In the genomic region with DNA sequence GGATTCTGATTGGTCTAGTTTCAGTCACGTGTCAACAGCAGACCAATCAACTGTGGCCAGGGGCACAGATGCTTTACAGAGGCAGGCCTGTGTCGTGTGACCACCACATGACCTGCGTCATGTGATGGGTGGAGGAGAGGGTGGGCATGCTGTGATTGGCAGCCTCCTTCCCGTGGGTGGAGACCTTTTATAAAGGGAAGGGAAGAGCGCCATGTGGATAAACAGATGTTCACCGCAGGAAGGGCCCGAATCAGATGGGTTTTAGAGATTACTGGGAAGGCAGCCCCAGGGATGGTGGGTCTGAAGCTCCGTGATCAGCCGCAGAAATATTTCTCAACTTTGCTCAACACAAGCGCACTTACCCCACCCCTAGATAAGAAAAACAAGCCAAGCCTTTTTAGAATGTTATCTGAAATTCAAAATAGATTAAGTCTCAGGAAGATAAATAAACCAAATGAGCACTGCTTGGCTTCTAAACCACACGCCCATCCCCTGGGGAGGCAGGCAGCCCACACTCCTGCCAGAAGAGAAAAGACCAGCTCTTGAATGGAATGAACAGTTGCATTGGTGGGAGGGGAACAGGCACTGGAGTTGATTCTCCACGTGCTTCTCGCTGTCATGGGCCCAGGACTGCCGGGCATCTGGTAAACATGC, we compare ENCODE assay signal across 1 cellular context.
TF ChIP-seq lines count a peak whose summit lies in the region.

No MANE protein-coding gene starts in this region.

TF ChIP-seq in K562, 482 proteins besides CTCF, POLR2A, EP300 and RAD21 (continued from another document and continues in another):
- TF ChIP-seq, protein P1, sequence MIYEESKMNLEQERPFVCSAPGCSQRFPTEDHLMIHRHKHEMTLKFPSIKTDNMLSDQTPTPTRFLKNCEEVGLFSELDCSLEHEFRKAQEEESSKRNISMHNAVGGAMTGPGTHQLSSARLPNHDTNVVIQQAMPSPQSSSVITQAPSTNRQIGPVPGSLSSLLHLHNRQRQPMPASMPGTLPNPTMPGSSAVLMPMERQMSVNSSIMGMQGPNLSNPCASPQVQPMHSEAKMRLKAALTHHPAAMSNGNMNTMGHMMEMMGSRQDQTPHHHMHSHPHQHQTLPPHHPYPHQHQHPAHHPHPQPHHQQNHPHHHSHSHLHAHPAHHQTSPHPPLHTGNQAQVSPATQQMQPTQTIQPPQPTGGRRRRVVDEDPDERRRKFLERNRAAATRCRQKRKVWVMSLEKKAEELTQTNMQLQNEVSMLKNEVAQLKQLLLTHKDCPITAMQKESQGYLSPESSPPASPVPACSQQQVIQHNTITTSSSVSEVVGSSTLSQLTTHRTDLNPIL (CRISPR knock-in tag; IDR thresholded peaks at IDR 0.05), result no peak
- TF ChIP-seq MEF2D (tag; conservative IDR thresholded peaks at IDR 0.05; ENCODE audit: low read depth), result peak; percentile 34; the same call in 1 of the 2 replicates
- TF ChIP-seq, protein P2, sequence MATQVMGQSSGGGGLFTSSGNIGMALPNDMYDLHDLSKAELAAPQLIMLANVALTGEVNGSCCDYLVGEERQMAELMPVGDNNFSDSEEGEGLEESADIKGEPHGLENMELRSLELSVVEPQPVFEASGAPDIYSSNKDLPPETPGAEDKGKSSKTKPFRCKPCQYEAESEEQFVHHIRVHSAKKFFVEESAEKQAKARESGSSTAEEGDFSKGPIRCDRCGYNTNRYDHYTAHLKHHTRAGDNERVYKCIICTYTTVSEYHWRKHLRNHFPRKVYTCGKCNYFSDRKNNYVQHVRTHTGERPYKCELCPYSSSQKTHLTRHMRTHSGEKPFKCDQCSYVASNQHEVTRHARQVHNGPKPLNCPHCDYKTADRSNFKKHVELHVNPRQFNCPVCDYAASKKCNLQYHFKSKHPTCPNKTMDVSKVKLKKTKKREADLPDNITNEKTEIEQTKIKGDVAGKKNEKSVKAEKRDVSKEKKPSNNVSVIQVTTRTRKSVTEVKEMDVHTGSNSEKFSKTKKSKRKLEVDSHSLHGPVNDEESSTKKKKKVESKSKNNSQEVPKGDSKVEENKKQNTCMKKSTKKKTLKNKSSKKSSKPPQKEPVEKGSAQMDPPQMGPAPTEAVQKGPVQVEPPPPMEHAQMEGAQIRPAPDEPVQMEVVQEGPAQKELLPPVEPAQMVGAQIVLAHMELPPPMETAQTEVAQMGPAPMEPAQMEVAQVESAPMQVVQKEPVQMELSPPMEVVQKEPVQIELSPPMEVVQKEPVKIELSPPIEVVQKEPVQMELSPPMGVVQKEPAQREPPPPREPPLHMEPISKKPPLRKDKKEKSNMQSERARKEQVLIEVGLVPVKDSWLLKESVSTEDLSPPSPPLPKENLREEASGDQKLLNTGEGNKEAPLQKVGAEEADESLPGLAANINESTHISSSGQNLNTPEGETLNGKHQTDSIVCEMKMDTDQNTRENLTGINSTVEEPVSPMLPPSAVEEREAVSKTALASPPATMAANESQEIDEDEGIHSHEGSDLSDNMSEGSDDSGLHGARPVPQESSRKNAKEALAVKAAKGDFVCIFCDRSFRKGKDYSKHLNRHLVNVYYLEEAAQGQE (CRISPR knock-in tag; IDR thresholded peaks at IDR 0.05; ENCODE audit: low read depth), result no peak
- TF ChIP-seq NCOA6 (IDR thresholded peaks at IDR 0.05), result no peak
- no peak for TF ChIP-seq BMI1 (IDR thresholded peaks at IDR 0.05; ENCODE audit: low read length)
- TF ChIP-seq BACH1 (tag; IDR thresholded peaks at IDR 0.05), result no peak
- TF ChIP-seq, protein P3, sequence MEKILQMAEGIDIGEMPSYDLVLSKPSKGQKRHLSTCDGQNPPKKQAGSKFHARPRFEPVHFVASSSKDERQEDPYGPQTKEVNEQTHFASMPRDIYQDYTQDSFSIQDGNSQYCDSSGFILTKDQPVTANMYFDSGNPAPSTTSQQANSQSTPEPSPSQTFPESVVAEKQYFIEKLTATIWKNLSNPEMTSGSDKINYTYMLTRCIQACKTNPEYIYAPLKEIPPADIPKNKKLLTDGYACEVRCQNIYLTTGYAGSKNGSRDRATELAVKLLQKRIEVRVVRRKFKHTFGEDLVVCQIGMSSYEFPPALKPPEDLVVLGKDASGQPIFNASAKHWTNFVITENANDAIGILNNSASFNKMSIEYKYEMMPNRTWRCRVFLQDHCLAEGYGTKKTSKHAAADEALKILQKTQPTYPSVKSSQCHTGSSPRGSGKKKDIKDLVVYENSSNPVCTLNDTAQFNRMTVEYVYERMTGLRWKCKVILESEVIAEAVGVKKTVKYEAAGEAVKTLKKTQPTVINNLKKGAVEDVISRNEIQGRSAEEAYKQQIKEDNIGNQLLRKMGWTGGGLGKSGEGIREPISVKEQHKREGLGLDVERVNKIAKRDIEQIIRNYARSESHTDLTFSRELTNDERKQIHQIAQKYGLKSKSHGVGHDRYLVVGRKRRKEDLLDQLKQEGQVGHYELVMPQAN (IDR thresholded peaks at IDR 0.05; ENCODE audit: borderline replicate concordance), result no peak
- no peak for TF ChIP-seq NR2C2 (CRISPR knock-in tag; IDR thresholded peaks at IDR 0.05)
- peak; percentile 22; the same call in 1 of the 2 replicates for TF ChIP-seq NR2C2 (tag; IDR thresholded peaks at IDR 0.05)
- TF ChIP-seq XRCC3 (IDR thresholded peaks at IDR 0.05), result no peak
- TF ChIP-seq ZNF584 (CRISPR knock-in tag; IDR thresholded peaks at IDR 0.05; ENCODE audit: low read depth), result no peak
- TF ChIP-seq, protein P4, sequence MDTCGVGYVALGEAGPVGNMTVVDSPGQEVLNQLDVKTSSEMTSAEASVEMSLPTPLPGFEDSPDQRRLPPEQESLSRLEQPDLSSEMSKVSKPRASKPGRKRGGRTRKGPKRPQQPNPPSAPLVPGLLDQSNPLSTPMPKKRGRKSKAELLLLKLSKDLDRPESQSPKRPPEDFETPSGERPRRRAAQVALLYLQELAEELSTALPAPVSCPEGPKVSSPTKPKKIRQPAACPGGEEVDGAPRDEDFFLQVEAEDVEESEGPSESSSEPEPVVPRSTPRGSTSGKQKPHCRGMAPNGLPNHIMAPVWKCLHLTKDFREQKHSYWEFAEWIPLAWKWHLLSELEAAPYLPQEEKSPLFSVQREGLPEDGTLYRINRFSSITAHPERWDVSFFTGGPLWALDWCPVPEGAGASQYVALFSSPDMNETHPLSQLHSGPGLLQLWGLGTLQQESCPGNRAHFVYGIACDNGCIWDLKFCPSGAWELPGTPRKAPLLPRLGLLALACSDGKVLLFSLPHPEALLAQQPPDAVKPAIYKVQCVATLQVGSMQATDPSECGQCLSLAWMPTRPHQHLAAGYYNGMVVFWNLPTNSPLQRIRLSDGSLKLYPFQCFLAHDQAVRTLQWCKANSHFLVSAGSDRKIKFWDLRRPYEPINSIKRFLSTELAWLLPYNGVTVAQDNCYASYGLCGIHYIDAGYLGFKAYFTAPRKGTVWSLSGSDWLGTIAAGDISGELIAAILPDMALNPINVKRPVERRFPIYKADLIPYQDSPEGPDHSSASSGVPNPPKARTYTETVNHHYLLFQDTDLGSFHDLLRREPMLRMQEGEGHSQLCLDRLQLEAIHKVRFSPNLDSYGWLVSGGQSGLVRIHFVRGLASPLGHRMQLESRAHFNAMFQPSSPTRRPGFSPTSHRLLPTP (IDR thresholded peaks at IDR 0.05; ENCODE audit: borderline replicate concordance, extremely low read depth, insufficient read length), result no peak
- no peak for TF ChIP-seq FUS (optimal IDR thresholded peaks at IDR 0.05; ENCODE audit: low read depth, low read length)
- TF ChIP-seq TGIF2 (CRISPR knock-in tag; IDR thresholded peaks at IDR 0.05), result no peak
- TF ChIP-seq, protein P5, sequence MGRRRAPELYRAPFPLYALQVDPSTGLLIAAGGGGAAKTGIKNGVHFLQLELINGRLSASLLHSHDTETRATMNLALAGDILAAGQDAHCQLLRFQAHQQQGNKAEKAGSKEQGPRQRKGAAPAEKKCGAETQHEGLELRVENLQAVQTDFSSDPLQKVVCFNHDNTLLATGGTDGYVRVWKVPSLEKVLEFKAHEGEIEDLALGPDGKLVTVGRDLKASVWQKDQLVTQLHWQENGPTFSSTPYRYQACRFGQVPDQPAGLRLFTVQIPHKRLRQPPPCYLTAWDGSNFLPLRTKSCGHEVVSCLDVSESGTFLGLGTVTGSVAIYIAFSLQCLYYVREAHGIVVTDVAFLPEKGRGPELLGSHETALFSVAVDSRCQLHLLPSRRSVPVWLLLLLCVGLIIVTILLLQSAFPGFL (CRISPR knock-in tag; IDR thresholded peaks at IDR 0.05), result no peak
- TF ChIP-seq TSC22D4 (tag; IDR thresholded peaks at IDR 0.05), result no peak
- no peak for TF ChIP-seq ZNF146 (CRISPR knock-in tag; IDR thresholded peaks at IDR 0.05; ENCODE audit: unreplicated experiment)
- TF ChIP-seq ZFPM2 (CRISPR knock-in tag; IDR thresholded peaks at IDR 0.05), result 0 out of 2 replicates have a peak, but pooled peaks have one; percentile 57
- peak; percentile 96 for TF ChIP-seq BHLHE40 (IDR thresholded peaks at IDR 0.05; ENCODE audit: low read length)
- peak in 1 of 2 experiments; percentile 81; a peak in 3 of 4 replicates for TF ChIP-seq RCOR1 (IDR thresholded peaks at IDR 0.05; ENCODE audit: borderline replicate concordance in 1 of 2, low read depth in 2 of 2, low read length in 2 of 2)
- no peak for TF ChIP-seq NEUROD1 (IDR thresholded peaks at IDR 0.05; ENCODE audit: borderline replicate concordance, low read depth, low read length, partially characterized antibody)
- TF ChIP-seq SLC30A9 (CRISPR knock-in tag; IDR thresholded peaks at IDR 0.05), result no peak
- TF ChIP-seq, protein P6, sequence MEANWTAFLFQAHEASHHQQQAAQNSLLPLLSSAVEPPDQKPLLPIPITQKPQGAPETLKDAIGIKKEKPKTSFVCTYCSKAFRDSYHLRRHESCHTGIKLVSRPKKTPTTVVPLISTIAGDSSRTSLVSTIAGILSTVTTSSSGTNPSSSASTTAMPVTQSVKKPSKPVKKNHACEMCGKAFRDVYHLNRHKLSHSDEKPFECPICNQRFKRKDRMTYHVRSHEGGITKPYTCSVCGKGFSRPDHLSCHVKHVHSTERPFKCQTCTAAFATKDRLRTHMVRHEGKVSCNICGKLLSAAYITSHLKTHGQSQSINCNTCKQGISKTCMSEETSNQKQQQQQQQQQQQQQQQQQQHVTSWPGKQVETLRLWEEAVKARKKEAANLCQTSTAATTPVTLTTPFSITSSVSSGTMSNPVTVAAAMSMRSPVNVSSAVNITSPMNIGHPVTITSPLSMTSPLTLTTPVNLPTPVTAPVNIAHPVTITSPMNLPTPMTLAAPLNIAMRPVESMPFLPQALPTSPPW (CRISPR knock-in tag; IDR thresholded peaks at IDR 0.05), result peak; percentile 87
- no peak for TF ChIP-seq ZNF668 (CRISPR knock-in tag; IDR thresholded peaks at IDR 0.05)
- TF ChIP-seq, protein P7, sequence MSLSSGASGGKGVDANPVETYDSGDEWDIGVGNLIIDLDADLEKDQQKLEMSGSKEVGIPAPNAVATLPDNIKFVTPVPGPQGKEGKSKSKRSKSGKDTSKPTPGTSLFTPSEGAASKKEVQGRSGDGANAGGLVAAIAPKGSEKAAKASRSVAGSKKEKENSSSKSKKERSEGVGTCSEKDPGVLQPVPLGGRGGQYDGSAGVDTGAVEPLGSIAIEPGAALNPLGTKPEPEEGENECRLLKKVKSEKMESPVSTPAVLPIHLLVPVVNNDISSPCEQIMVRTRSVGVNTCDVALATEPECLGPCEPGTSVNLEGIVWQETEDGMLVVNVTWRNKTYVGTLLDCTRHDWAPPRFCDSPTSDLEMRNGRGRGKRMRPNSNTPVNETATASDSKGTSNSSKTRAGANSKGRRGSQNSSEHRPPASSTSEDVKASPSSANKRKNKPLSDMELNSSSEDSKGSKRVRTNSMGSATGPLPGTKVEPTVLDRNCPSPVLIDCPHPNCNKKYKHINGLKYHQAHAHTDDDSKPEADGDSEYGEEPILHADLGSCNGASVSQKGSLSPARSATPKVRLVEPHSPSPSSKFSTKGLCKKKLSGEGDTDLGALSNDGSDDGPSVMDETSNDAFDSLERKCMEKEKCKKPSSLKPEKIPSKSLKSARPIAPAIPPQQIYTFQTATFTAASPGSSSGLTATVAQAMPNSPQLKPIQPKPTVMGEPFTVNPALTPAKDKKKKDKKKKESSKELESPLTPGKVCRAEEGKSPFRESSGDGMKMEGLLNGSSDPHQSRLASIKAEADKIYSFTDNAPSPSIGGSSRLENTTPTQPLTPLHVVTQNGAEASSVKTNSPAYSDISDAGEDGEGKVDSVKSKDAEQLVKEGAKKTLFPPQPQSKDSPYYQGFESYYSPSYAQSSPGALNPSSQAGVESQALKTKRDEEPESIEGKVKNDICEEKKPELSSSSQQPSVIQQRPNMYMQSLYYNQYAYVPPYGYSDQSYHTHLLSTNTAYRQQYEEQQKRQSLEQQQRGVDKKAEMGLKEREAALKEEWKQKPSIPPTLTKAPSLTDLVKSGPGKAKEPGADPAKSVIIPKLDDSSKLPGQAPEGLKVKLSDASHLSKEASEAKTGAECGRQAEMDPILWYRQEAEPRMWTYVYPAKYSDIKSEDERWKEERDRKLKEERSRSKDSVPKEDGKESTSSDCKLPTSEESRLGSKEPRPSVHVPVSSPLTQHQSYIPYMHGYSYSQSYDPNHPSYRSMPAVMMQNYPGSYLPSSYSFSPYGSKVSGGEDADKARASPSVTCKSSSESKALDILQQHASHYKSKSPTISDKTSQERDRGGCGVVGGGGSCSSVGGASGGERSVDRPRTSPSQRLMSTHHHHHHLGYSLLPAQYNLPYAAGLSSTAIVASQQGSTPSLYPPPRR (CRISPR knock-in tag; IDR thresholded peaks at IDR 0.05; ENCODE audit: borderline replicate concordance), result no peak
- TF ChIP-seq GATAD2B (IDR thresholded peaks at IDR 0.05; ENCODE audit: borderline replicate concordance), result no peak
- TF ChIP-seq HNRNPUL1 (IDR thresholded peaks at IDR 0.05; ENCODE audit: low read length), result no peak
- TF ChIP-seq, protein P8, sequence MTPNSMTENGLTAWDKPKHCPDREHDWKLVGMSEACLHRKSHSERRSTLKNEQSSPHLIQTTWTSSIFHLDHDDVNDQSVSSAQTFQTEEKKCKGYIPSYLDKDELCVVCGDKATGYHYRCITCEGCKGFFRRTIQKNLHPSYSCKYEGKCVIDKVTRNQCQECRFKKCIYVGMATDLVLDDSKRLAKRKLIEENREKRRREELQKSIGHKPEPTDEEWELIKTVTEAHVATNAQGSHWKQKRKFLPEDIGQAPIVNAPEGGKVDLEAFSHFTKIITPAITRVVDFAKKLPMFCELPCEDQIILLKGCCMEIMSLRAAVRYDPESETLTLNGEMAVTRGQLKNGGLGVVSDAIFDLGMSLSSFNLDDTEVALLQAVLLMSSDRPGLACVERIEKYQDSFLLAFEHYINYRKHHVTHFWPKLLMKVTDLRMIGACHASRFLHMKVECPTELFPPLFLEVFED (CRISPR knock-in tag; conservative IDR thresholded peaks at IDR 0.05), result no peak
- TF ChIP-seq XRCC4 (IDR thresholded peaks at IDR 0.05; ENCODE audit: extremely low read depth, insufficient read depth, insufficient read length), result no peak
- peak; percentile 75; the same call in 1 of the 2 replicates for TF ChIP-seq PML (IDR thresholded peaks at IDR 0.05; ENCODE audit: low read length)
- no peak for TF ChIP-seq MAFK (IDR thresholded peaks at IDR 0.05; ENCODE audit: low read length)
- TF ChIP-seq ARHGAP35 (IDR thresholded peaks at IDR 0.05; ENCODE audit: partially characterized antibody), result no peak
- TF ChIP-seq MEF2A (IDR thresholded peaks at IDR 0.05; ENCODE audit: control insufficient read depth, low read depth, low read length), result no peak
- no peak for TF ChIP-seq PCBP2 (IDR thresholded peaks at IDR 0.05; ENCODE audit: low read depth, low read length, poor library complexity, severe bottlenecking)
- no peak for TF ChIP-seq CBX8 (IDR thresholded peaks at IDR 0.05; ENCODE audit: borderline replicate concordance, extremely low read depth, low read depth, low read length, poor library complexity, severe bottlenecking)
- TF ChIP-seq, protein P9, sequence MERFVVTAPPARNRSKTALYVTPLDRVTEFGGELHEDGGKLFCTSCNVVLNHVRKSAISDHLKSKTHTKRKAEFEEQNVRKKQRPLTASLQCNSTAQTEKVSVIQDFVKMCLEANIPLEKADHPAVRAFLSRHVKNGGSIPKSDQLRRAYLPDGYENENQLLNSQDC (CRISPR knock-in tag; IDR thresholded peaks at IDR 0.05), result no peak
- no peak for TF ChIP-seq KAT2B (IDR thresholded peaks at IDR 0.05; ENCODE audit: low read depth, low read length)
